ENCODE assay signal across 8 cellular contexts in the genomic region with DNA sequence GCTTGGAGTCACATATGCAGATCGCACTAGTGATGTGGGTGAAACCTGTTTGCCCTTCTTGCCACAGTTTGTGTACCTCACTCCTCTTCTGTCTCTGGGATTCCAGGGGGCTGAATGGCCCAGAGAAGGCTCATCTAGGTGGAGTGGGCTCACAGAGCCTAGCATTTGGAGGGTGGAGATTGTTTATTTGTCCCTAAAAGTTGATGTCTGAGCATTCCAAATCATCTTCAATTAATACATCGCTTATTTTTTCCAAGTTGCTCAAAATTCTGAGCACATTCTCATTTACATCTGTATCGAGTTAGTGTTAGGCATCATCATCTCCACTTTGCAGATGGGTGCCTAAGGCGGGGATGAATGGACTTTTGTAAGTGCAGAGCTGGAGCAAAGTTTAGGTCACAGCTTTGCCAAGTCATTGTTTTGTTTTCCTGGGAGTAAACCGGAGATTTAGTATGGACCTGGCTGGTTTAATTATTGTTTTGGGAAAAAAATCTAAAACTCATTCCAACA. TPM values are rescaled to one million over a fixed set of nuclear protein-coding genes. Genes with fewer than 3 reads are reported as not detected.
DNase-seq lines count a peak whose midpoint lies in the region; ATAC-seq and TF ChIP-seq lines count a peak whose summit lies in the region.

No MANE protein-coding gene starts in this region.

- no peak for TF ChIP-seq CTCF in ascending aorta (IDR thresholded peaks at IDR 0.05)

- H3K4me3 ChIP-seq in ascending aorta: peak overlapping the region; percentile 77 to 96

- H3K27ac Mint-ChIP-seq in T-helper 1 cell treated with Interleukin-12 subunit alpha and Interleukin-12 subunit beta and Interleukin-4 antibody, amounts not matched to agents 30 μg/mL and 1 μg/mL, for 36 hours: no peak overlapping the region

- H3K27ac ChIP-seq in ascending aorta (peak overlapping the region; percentile 95 to 98), substantia nigra (ENCODE audit: low read depth, low read length, poor library complexity, severe bottlenecking) (peak overlapping the region; percentile 94)

- H3K4me1 Mint-ChIP-seq in T-helper 1 cell treated with Interleukin-12 subunit alpha and Interleukin-12 subunit beta and Interleukin-4 antibody, amounts not matched to agents 30 μg/mL and 1 μg/mL, for 36 hours (ENCODE audit: low read depth): peaks cover 20% of the 10 kb centered on the region

- ATAC-seq in GM21515 (IDR thresholded peaks at IDR 0.05; ENCODE audit: unreplicated experiment): no peak

- no peaks in the 10 kb centered on the region for H3K9me3 Mint-ChIP-seq in T-helper 1 cell treated with Interleukin-12 subunit alpha and Interleukin-12 subunit beta and Interleukin-4 antibody, amounts not matched to agents 30 μg/mL and 1 μg/mL, for 36 hours

- no peaks in the 10 kb centered on the region for H3K9me3 ChIP-seq in ascending aorta

- intact Hi-C loops in ascending aorta (cut with DNase I): no loop called here

- peaks cover 13% of the 10 kb centered on the region for H3K27me3 Mint-ChIP-seq in T-helper 1 cell treated with Interleukin-12 subunit alpha and Interleukin-12 subunit beta and Interleukin-4 antibody, amounts not matched to agents 30 μg/mL and 1 μg/mL, for 36 hours (ENCODE audit: low read depth)

- peaks cover 12 to 50% of the 10 kb centered on the region in 2 donors for H3K4me1 ChIP-seq in ascending aorta

- no peak for DNase-seq in T-helper 1 cell
- no peak for DNase-seq in ascending aorta (ENCODE audit: low spot score in 2 of 2)
- peak; percentile 17 for DNase-seq in kidney glomerular epithelial cell (lab: John Stamatoyannopoulos, UW)
- DNase-seq in substantia nigra (lab: John Stamatoyannopoulos, UW): peak in 18 of 49 donors; percentile 22 to 69 (median 40)
- DNase-seq in GDM1 (lab: John Stamatoyannopoulos, UW): no peak
- DNase-seq in 8988T: no peak

- H3K36me3 Mint-ChIP-seq in T-helper 1 cell treated with Interleukin-12 subunit alpha and Interleukin-12 subunit beta and Interleukin-4 antibody, amounts not matched to agents 30 μg/mL and 1 μg/mL, for 36 hours (ENCODE audit: low read depth): no peaks in the 10 kb centered on the region

- H3K36me3 ChIP-seq in ascending aorta: no peaks in the 10 kb centered on the region

- no peaks in the 10 kb centered on the region for H3K27me3 ChIP-seq in ascending aorta

- H3K4me3 Mint-ChIP-seq in T-helper 1 cell treated with Interleukin-12 subunit alpha and Interleukin-12 subunit beta and Interleukin-4 antibody, amounts not matched to agents 30 μg/mL and 1 μg/mL, for 36 hours: peak overlapping the region; percentile 44

RNA-seq across cellular contexts. Expression of gene ABL1, which starts 2.0 kb away (rescaled TPM):
- 99.1 TPM for total RNA-seq in ascending aorta

RNA-seq across cellular contexts. Expression of gene QRFP, which starts 59.6 kb away (rescaled TPM):
- total RNA-seq in ascending aorta: not detected
